In genomic region chr19:52601025-52601973, GRCh38 we compare ENCODE assay signal across 1 cellular context.
TF ChIP-seq lines count a peak whose summit lies in the region.

No MANE protein-coding gene starts in this region.

TF ChIP-seq in WTC11, 78 proteins besides CTCF, POLR2A, EP300 and RAD21 (continued from another document):
- no peak for TF ChIP-seq HMGXB4 (CRISPR knock-in tag; IDR thresholded peaks at IDR 0.05)
- no peak for TF ChIP-seq AFF4 (CRISPR knock-in tag; IDR thresholded peaks at IDR 0.05; ENCODE audit: borderline replicate concordance)
- TF ChIP-seq MAX (CRISPR knock-in tag; IDR thresholded peaks at IDR 0.05), result peak; percentile 53; the same call in 1 of the 2 replicates
- TF ChIP-seq ZNF512 (CRISPR knock-in tag; IDR thresholded peaks at IDR 0.05; ENCODE audit: borderline replicate concordance), result no peak
- TF ChIP-seq ZMAT4 (CRISPR knock-in tag; IDR thresholded peaks at IDR 0.05), result no peak
